ENCODE assay signal across 18 cellular contexts in genomic region chr10:84693006-84693405, GRCh38.
A peak's percentile ranks its signal among the peaks of the same experiment; 100 is the strongest.
DNase-seq lines count a peak whose midpoint lies in the region; ATAC-seq, FAIRE-seq and TF ChIP-seq lines count a peak whose summit lies in the region.
"Had no signal": no experiment of that assay in that cellular context is flagged by ENCODE, and none has a peak within 500 bp of the region (broad histone marks: within the 10 kb centered on the region; RNA-seq: fewer than 3 reads in every experiment).

No MANE protein-coding gene starts in this region.

- H3K4me3 ChIP-seq in HEK293 (ENCODE audit: low read depth, low read length): no peak overlapping the region
- H3K4me3 ChIP-seq in PC-3 (ENCODE audit: low read length): no peak overlapping the region
- H3K4me3 ChIP-seq in epithelial cell of esophagus (ENCODE audit: low read length): no peak overlapping the region
- H3K4me3 ChIP-seq in keratinocyte (ENCODE audit: control insufficient read depth in 2 of 3, extremely low read depth in 1 of 3, insufficient read depth in 2 of 3, low read depth in 1 of 3, low read length in 3 of 3): no peak overlapping the region
- H3K4me3 ChIP-seq in kidney (ENCODE audit: low read length in 2 of 2): no peak overlapping the region
- H3K4me3 ChIP-seq: GM12878, GM23338 had no signal

- H3K4me1 ChIP-seq in HEK293 (ENCODE audit: control insufficient read depth, insufficient read depth, low read length) (no peaks in the 10 kb centered on the region), PC-3 (ENCODE audit: insufficient read depth, low read length) (no peaks in the 10 kb centered on the region), keratinocyte (ENCODE audit: control insufficient read depth, extremely low read depth, insufficient read depth, low read length) (no peaks in the 10 kb centered on the region), kidney (ENCODE audit: control insufficient read depth in 1 of 2, insufficient read depth in 1 of 2, low read depth in 1 of 2, low read length in 2 of 2) (no peaks in the 10 kb centered on the region)

- ATAC-seq in PC-3: no peak
- ATAC-seq: GM12878, GM23338, HCT116 had no signal

- CTCF ChIA-PET in HEK293 (lab: Yijun Ruan, JAX) (interaction anchor here (1.2 to 1.3 kb wide), 3 partner anchors 22 to 27 kb away, joined by 3 to 4 read pairs (median 3); no protein-coding TSS in a partner anchor), PC-3 (lab: Charles Lee) (no interaction called here)

- BruUV-seq in PC-3 (replicated peaks; lab: Mats Ljungman, UMichigan): no TSS peak

- H3K9me3 ChIP-seq in HEK293 (ENCODE audit: control insufficient read depth, insufficient read depth, low read depth, low read length) (no peaks in the 10 kb centered on the region), PC-3 (ENCODE audit: low read length) (0 out of 2 replicates have a peak, but pooled peaks cover 3% of the 10 kb centered on the region), keratinocyte (ENCODE audit: control insufficient read depth, low read depth, low read length) (no peaks in the 10 kb centered on the region), kidney (ENCODE audit: control insufficient read depth in 1 of 2, low read length in 2 of 2) (peaks cover 0 to 3% of the 10 kb centered on the region in 2 donors)

- FAIRE-seq in keratinocyte (lab: Jason Lieb, UNC): no peak
- no peak for FAIRE-seq in kidney (lab: Jason Lieb, UNC)
- FAIRE-seq: GM12878 had no signal

- DNase-seq in PC-3 (peak; percentile 2), epithelial cell of esophagus (ENCODE audit: low read depth) (peak; percentile 20), keratinocyte (ENCODE audit: low read depth, low spot score) (peak; percentile 21), NCI-H1105 (lab: John Stamatoyannopoulos, UW) (no peak), kidney (no peak)
- DNase-seq: C1 segment of cervical spinal cord; Calu3; CD4-positive, alpha-beta memory T cell; COR-L47; DMS79; EL; GDM1; H9; HFFc6 had no signal

- H3K9me1 ChIP-seq in keratinocyte (ENCODE audit: control insufficient read depth, extremely low read depth, insufficient read depth, low read length): no peaks in the 10 kb centered on the region

- TF ChIP-seq CTCF in HEK293 (tag by site-specific recombination; IDR thresholded peaks at IDR 0.05): no peak
- TF ChIP-seq CTCF in PC-3 (conservative IDR thresholded peaks at IDR 0.05; ENCODE audit: low read depth, low read length): no peak
- TF ChIP-seq CTCF in epithelial cell of esophagus (IDR thresholded peaks at IDR 0.05; ENCODE audit: insufficient read depth, low read depth, low read length, missing control alignments): no peak
- TF ChIP-seq CTCF in keratinocyte (optimal IDR thresholded peaks at IDR 0.05 in 1 of 3, IDR thresholded peaks at IDR 0.05 in 1 of 3, conservative IDR thresholded peaks at IDR 0.05 in 1 of 3; ENCODE audit: extremely low read depth in 1 of 3, insufficient read depth in 2 of 3, low read length in 3 of 3): no peak
- no peak for TF ChIP-seq CTCF in kidney (IDR thresholded peaks at IDR 0.05; ENCODE audit: borderline replicate concordance, extremely low read depth, insufficient read depth)

- H3K9me2 ChIP-seq in PC-3 (replicated peaks; ENCODE audit: low read length): no peaks in the 10 kb centered on the region

- H3K79me2 ChIP-seq in PC-3 (ENCODE audit: low read length): no peaks in the 10 kb centered on the region
- no peaks in the 10 kb centered on the region for H3K79me2 ChIP-seq in keratinocyte (ENCODE audit: control insufficient read depth, insufficient read depth, low read length)

- H4K20me1 ChIP-seq in PC-3 (ENCODE audit: low read length) (no peaks in the 10 kb centered on the region), keratinocyte (ENCODE audit: control insufficient read depth, extremely low read depth, insufficient read depth, low read length) (no peaks in the 10 kb centered on the region)

- no peaks in the 10 kb centered on the region for H3F3A ChIP-seq in PC-3 (ENCODE audit: low read length, unreplicated experiment)

- no peaks in the 10 kb centered on the region for H3K36me3 ChIP-seq in HEK293 (ENCODE audit: control insufficient read depth in 2 of 2, insufficient read depth in 1 of 2, low read length in 2 of 2)
- no peaks in the 10 kb centered on the region for H3K36me3 ChIP-seq in PC-3 (ENCODE audit: low read depth, low read length)
- H3K36me3 ChIP-seq in keratinocyte (ENCODE audit: control insufficient read depth in 2 of 2, extremely low read depth in 1 of 2, insufficient read depth in 2 of 2, low read length in 2 of 2): no peaks in the 10 kb centered on the region
- no peaks in the 10 kb centered on the region for H3K36me3 ChIP-seq in kidney (ENCODE audit: control insufficient read depth in 1 of 2, insufficient read depth in 2 of 2, low read length in 2 of 2)

- H3K4me2 ChIP-seq in PC-3 (ENCODE audit: low read length): no peak overlapping the region
- H3K4me2 ChIP-seq in keratinocyte (ENCODE audit: control insufficient read depth, extremely low read depth, insufficient read depth, low read depth, low read length): no peak overlapping the region
- H3K4me2 ChIP-seq: GM23338 had no signal

- H2AFZ ChIP-seq in PC-3 (ENCODE audit: low read length) (no peak overlapping the region), keratinocyte (ENCODE audit: control insufficient read depth, low read length) (no peak overlapping the region)
- H2AFZ ChIP-seq: GM23338 had no signal

- dilution Hi-C loops in keratinocyte (cut with MboI; ENCODE audit: extremely low pct_ligation_motif_present, low sequenced_read_pairs): no loop called here

- intact Hi-C loops in PC-3 (cut with micrococcal nuclease) (no loop called here), kidney (cut with DNase I) (no loop called here)

- H3K27me3 ChIP-seq in PC-3 (ENCODE audit: low read length) (peaks cover 8% of the 10 kb centered on the region; the same call in 1 of the 2 replicates), keratinocyte (ENCODE audit: control insufficient read depth, extremely low read depth, insufficient read depth, low read length) (no peaks in the 10 kb centered on the region)

- no peak overlapping the region for H3K9ac ChIP-seq in PC-3 (ENCODE audit: low read length)
- H3K9ac ChIP-seq in keratinocyte (ENCODE audit: control insufficient read depth, extremely low read depth, insufficient read depth, low read length): no peak overlapping the region
- H3K9ac ChIP-seq in kidney (ENCODE audit: low read length in 2 of 2): no peak overlapping the region

- POLR2A ChIA-PET in HEK293 (lab: Yijun Ruan, JAX): no interaction called here
- POLR2A ChIA-PET in PC-3 (lab: Charles Lee; ENCODE audit: unreplicated experiment): no interaction called here

- no peak overlapping the region for H3K27ac ChIP-seq in HEK293 (ENCODE audit: extremely low read depth, low read depth, low read length)
- H3K27ac ChIP-seq in PC-3 (ENCODE audit: low read length): no peak overlapping the region
- H3K27ac ChIP-seq in keratinocyte (ENCODE audit: control insufficient read depth, insufficient read depth, low read length): no peak overlapping the region
- H3K27ac ChIP-seq in kidney (ENCODE audit: low read depth in 2 of 2, low read length in 2 of 2): no peak overlapping the region

TF ChIP-seq in HEK293, 187 proteins besides CTCF, POLR2A, EP300 and RAD21:
- no peak for TF ChIP-seq ZNF433 (tag by site-specific recombination; IDR thresholded peaks at IDR 0.05; ENCODE audit: low read depth)
- TF ChIP-seq SETDB1 (IDR thresholded peaks at IDR 0.05; ENCODE audit: insufficient read length, low read length): peak; percentile 28
TF ChIP-seq in HEK293: peak in this region for 1.

Comparison
In these comparisons a context has a peak if more than half of its experiments do, and no peak if none do; other contexts are left out.
1. DNase-seq: peak in PC-3 (single experiment), epithelial cell of esophagus (single experiment) and keratinocyte (single experiment); none in NCI-H1105 (single experiment) and kidney (single experiment).